In genomic region chr9:17134843-17135577, GRCh38 we compare ENCODE assay signal across 1 cellular context.
TF ChIP-seq lines count a peak whose summit lies in the region.

CNTLN (plus strand) TSS chr9:17135040; CDS start chr9:17135066, 26 bp downstream.

TF ChIP-seq in HepG2, 621 proteins besides CTCF, POLR2A, EP300 and RAD21 (continued from another document):
- TF ChIP-seq ZNF615 (CRISPR knock-in tag; IDR thresholded peaks at IDR 0.05; ENCODE audit: borderline replicate concordance) (no peak), SP5 (CRISPR knock-in tag; IDR thresholded peaks at IDR 0.05; ENCODE audit: borderline replicate concordance, low read depth) (peak; percentile 20; the same call in 1 of the 2 replicates), DBP (CRISPR knock-in tag; IDR thresholded peaks at IDR 0.05; ENCODE audit: not compliant biosample characterization) (no peak), ZFP37 (CRISPR knock-in tag; IDR thresholded peaks at IDR 0.05; ENCODE audit: borderline replicate concordance) (no peak), ZSCAN22 (CRISPR knock-in tag; IDR thresholded peaks at IDR 0.05) (no peak), TFDP1 (CRISPR knock-in tag; IDR thresholded peaks at IDR 0.05; ENCODE audit: borderline replicate concordance) (peak; percentile 98), MNT (IDR thresholded peaks at IDR 0.05) (no peak), CEBPZ (IDR thresholded peaks at IDR 0.05; ENCODE audit: low read length) (no peak), ZNF280B (CRISPR knock-in tag; IDR thresholded peaks at IDR 0.05; ENCODE audit: borderline replicate concordance) (peak; percentile 80; the same call in 1 of the 2 replicates), AGO1 (IDR thresholded peaks at IDR 0.05; ENCODE audit: low read depth, low read length, poor library complexity, severe bottlenecking) (no peak), TGIF2 (CRISPR knock-in tag; IDR thresholded peaks at IDR 0.05) (no peak), ZNF570 (CRISPR knock-in tag; IDR thresholded peaks at IDR 0.05; ENCODE audit: borderline replicate concordance) (no peak), ZSCAN20 (CRISPR knock-in tag; IDR thresholded peaks at IDR 0.05; ENCODE audit: borderline replicate concordance) (no peak), ZNF891 (CRISPR knock-in tag; IDR thresholded peaks at IDR 0.05) (peak; percentile 58), IRF2 (CRISPR knock-in tag; IDR thresholded peaks at IDR 0.05) (0 out of 2 replicates have a peak, but pooled peaks have one; percentile 26), HNF4A (CRISPR knock-in tag; IDR thresholded peaks at IDR 0.05) (no peak), ZNF629 (CRISPR knock-in tag; conservative IDR thresholded peaks at IDR 0.05) (no peak), ELF1 (CRISPR knock-in tag; IDR thresholded peaks at IDR 0.05) (no peak; the same call in 1 of the 2 replicates), ZC3H13 (CRISPR knock-in tag; IDR thresholded peaks at IDR 0.05) (0 out of 2 replicates have a peak, but pooled peaks have one; percentile 38), MIXL1 (CRISPR knock-in tag; IDR thresholded peaks at IDR 0.05) (no peak), SMARCC2 (IDR thresholded peaks at IDR 0.05) (no peak), RBFOX2 (IDR thresholded peaks at IDR 0.05; ENCODE audit: low read depth, low read length) (peak; percentile 84), MTF1 (CRISPR knock-in tag; IDR thresholded peaks at IDR 0.05) (no peak)
TF ChIP-seq in HepG2: peak in this region for 190.
